ENCODE assay signal across 18 cellular contexts in genomic region chr15:33111051-33111451, GRCh38.
DNase-seq lines count a peak whose midpoint lies in the region; ATAC-seq and TF ChIP-seq lines count a peak whose summit lies in the region.
"Had no signal": no experiment of that assay in that cellular context is flagged by ENCODE, and none has a peak within 500 bp of the region (broad histone marks: within the 10 kb centered on the region; RNA-seq: fewer than 3 reads in every experiment).

No MANE protein-coding gene starts in this region.

- ATAC-seq in GM21737 (IDR thresholded peaks at IDR 0.05; ENCODE audit: unreplicated experiment): no peak
- ATAC-seq: lower lobe of right lung, Right ventricle myocardium inferior, T-cell had no signal

- H3K4me3 ChIP-seq in HEK293 (ENCODE audit: low read depth, low read length): no peak overlapping the region
- H3K4me3 ChIP-seq: lower lobe of right lung had no signal

- H3K4me3 Mint-ChIP-seq in nephron progenitor cell: no peak overlapping the region
- H3K4me3 Mint-ChIP-seq in MCF 10A (ENCODE audit: unreplicated experiment): no peak overlapping the region
- H3K4me3 Mint-ChIP-seq: activated naive CD4-positive, alpha-beta T cell treated with anti-CD3 and anti-CD28 coated beads, Interleukin-2, amount 10 ng/mL, durations not matched to agents 7 days and 5 days; H9; naive B cell; T-cell had no signal

- POLR2A ChIA-PET in HEK293 (lab: Yijun Ruan, JAX): no interaction called here
- POLR2A ChIA-PET in MCF 10A (lab: Yijun Ruan, JAX): no interaction called here

- H3K36me3 ChIP-seq in HEK293 (ENCODE audit: control insufficient read depth in 2 of 2, insufficient read depth in 1 of 2, low read length in 2 of 2): no peaks in the 10 kb centered on the region
- H3K36me3 ChIP-seq: lower lobe of right lung had no signal

- H3K27ac Mint-ChIP-seq in nephron progenitor cell (peak overlapping the region; percentile 5), MCF 10A (ENCODE audit: low read depth, unreplicated experiment) (no peak overlapping the region)
- H3K27ac Mint-ChIP-seq: activated naive CD4-positive, alpha-beta T cell treated with anti-CD3 and anti-CD28 coated beads, Interleukin-2, amount 10 ng/mL, durations not matched to agents 7 days and 5 days; H9; naive B cell; T-cell had no signal

- H3K36me3 Mint-ChIP-seq in nephron progenitor cell (ENCODE audit: low read depth) (peaks cover 26% of the 10 kb centered on the region), MCF 10A (ENCODE audit: insufficient read depth, unreplicated experiment) (no peaks in the 10 kb centered on the region)
- H3K36me3 Mint-ChIP-seq: activated naive CD4-positive, alpha-beta T cell treated with anti-CD3 and anti-CD28 coated beads, Interleukin-2, amount 10 ng/mL, durations not matched to agents 7 days and 5 days; naive B cell; T-cell had no signal

- DNase-seq in NCI-H69 (lab: John Stamatoyannopoulos, UW) (peak; percentile 78), dedifferentiated amniotic fluid mesenchymal stem cell (ENCODE audit: extremely low spot score) (peak; percentile 40), nephron progenitor cell (no peak), MCF 10A (ENCODE audit: unreplicated experiment) (no peak), amniotic stem cell (lab: John Stamatoyannopoulos, UW) (no peak)
- DNase-seq: activated naive CD4-positive, alpha-beta T cell treated with anti-CD3 and anti-CD28 coated beads, Interleukin-2, amount 10 ng/mL, durations not matched to agents 7 days and 5 days; cortex of kidney; glutamatergic neuron; H9; lower lobe of right lung; naive B cell; NCI-H1092 treated with DMSO at 0.1 percent for 48 hours; small intestine; stimulated activated CD8-positive, alpha-beta memory T cell treated with anti-CD3 and anti-CD28 coated beads, Interleukin-4, amount 100 ng/mL, for 48 hours; T-cell had no signal

- no TSS peak for BruUV-seq in MCF 10A (replicated peaks; lab: Mats Ljungman, UMichigan)

- peaks cover 9% of the 10 kb centered on the region for H3K4me1 ChIP-seq in HEK293 (ENCODE audit: control insufficient read depth, insufficient read depth, low read length)
- H3K4me1 ChIP-seq: lower lobe of right lung had no signal

- peaks cover 85% of the 10 kb centered on the region for H3K4me1 Mint-ChIP-seq in nephron progenitor cell
- peaks cover 9% of the 10 kb centered on the region for H3K4me1 Mint-ChIP-seq in MCF 10A (ENCODE audit: insufficient read depth, unreplicated experiment)
- H3K4me1 Mint-ChIP-seq: activated naive CD4-positive, alpha-beta T cell treated with anti-CD3 and anti-CD28 coated beads, Interleukin-2, amount 10 ng/mL, durations not matched to agents 7 days and 5 days; naive B cell had no signal

- H3K27ac ChIP-seq in HEK293 (ENCODE audit: extremely low read depth, low read depth, low read length): no peak overlapping the region
- H3K27ac ChIP-seq: lower lobe of right lung had no signal

- CTCF ChIA-PET in HEK293 (lab: Yijun Ruan, JAX): no interaction called here
- CTCF ChIA-PET in MCF 10A (lab: Yijun Ruan, JAX): interaction anchor here (1.2 kb wide), 1 partner anchor 21 kb away, joined by 8 read pairs; no protein-coding TSS in a partner anchor

- peaks cover 2% of the 10 kb centered on the region for H3K27me3 Mint-ChIP-seq in nephron progenitor cell (ENCODE audit: low read depth, poor library complexity)
- peaks cover 11% of the 10 kb centered on the region for H3K27me3 Mint-ChIP-seq in MCF 10A (ENCODE audit: insufficient read depth, unreplicated experiment)
- H3K27me3 Mint-ChIP-seq: T-cell had no signal

- TF ChIP-seq CTCF in HEK293 (tag by site-specific recombination; IDR thresholded peaks at IDR 0.05) (no peak), nephron progenitor cell (IDR thresholded peaks at IDR 0.05) (no peak), MCF 10A (IDR thresholded peaks at IDR 0.05; ENCODE audit: unreplicated experiment) (no peak)

- H3K9me3 Mint-ChIP-seq in nephron progenitor cell: peaks cover 15% of the 10 kb centered on the region
- peaks cover 12% of the 10 kb centered on the region for H3K9me3 Mint-ChIP-seq in MCF 10A (ENCODE audit: unreplicated experiment)
- H3K9me3 Mint-ChIP-seq: activated naive CD4-positive, alpha-beta T cell treated with anti-CD3 and anti-CD28 coated beads, Interleukin-2, amount 10 ng/mL, durations not matched to agents 7 days and 5 days; H9; T-cell had no signal

- intact Hi-C loops in MCF 10A (cut with micrococcal nuclease): no loop called here

- no peaks in the 10 kb centered on the region for H3K9me3 ChIP-seq in HEK293 (ENCODE audit: control insufficient read depth, insufficient read depth, low read depth, low read length)
- H3K9me3 ChIP-seq: lower lobe of right lung had no signal

TF ChIP-seq in HEK293, 187 proteins besides CTCF, POLR2A, EP300 and RAD21 (continues in another document):
- peak; percentile 92 for TF ChIP-seq SP7 (tag by site-specific recombination; IDR thresholded peaks at IDR 0.05)
- TF ChIP-seq REST (tag by site-specific recombination; IDR thresholded peaks at IDR 0.05): no peak
- TF ChIP-seq ZNF670 (tag by site-specific recombination; IDR thresholded peaks at IDR 0.05; ENCODE audit: low read depth): no peak
- TF ChIP-seq ZBTB7A (tag by site-specific recombination; IDR thresholded peaks at IDR 0.05; ENCODE audit: low read depth): no peak
- no peak for TF ChIP-seq EGR2 (tag by site-specific recombination; IDR thresholded peaks at IDR 0.05; ENCODE audit: low read depth)
- TF ChIP-seq ZNF747 (tag by site-specific recombination; IDR thresholded peaks at IDR 0.05): no peak
- TF ChIP-seq ZNF404 (tag by site-specific recombination; IDR thresholded peaks at IDR 0.05): no peak
- no peak for TF ChIP-seq ZNF350 (tag by site-specific recombination; IDR thresholded peaks at IDR 0.05)
- peak; percentile 47; the same call in 1 of the 2 replicates for TF ChIP-seq ZNF362 (tag by site-specific recombination; IDR thresholded peaks at IDR 0.05)
- no peak for TF ChIP-seq ZNF530 (tag by site-specific recombination; IDR thresholded peaks at IDR 0.05; ENCODE audit: low read depth)
- peak; percentile 92 for TF ChIP-seq GFI1B (tag by site-specific recombination; IDR thresholded peaks at IDR 0.05)
- no peak for TF ChIP-seq ZNF133 (tag by site-specific recombination; IDR thresholded peaks at IDR 0.05)
- TF ChIP-seq GLI2 (tag by site-specific recombination; IDR thresholded peaks at IDR 0.05; ENCODE audit: borderline replicate concordance, low read depth): peak; percentile 91
- TF ChIP-seq ZNF146 (tag by site-specific recombination; IDR thresholded peaks at IDR 0.05): no peak
- TF ChIP-seq, protein P1, sequence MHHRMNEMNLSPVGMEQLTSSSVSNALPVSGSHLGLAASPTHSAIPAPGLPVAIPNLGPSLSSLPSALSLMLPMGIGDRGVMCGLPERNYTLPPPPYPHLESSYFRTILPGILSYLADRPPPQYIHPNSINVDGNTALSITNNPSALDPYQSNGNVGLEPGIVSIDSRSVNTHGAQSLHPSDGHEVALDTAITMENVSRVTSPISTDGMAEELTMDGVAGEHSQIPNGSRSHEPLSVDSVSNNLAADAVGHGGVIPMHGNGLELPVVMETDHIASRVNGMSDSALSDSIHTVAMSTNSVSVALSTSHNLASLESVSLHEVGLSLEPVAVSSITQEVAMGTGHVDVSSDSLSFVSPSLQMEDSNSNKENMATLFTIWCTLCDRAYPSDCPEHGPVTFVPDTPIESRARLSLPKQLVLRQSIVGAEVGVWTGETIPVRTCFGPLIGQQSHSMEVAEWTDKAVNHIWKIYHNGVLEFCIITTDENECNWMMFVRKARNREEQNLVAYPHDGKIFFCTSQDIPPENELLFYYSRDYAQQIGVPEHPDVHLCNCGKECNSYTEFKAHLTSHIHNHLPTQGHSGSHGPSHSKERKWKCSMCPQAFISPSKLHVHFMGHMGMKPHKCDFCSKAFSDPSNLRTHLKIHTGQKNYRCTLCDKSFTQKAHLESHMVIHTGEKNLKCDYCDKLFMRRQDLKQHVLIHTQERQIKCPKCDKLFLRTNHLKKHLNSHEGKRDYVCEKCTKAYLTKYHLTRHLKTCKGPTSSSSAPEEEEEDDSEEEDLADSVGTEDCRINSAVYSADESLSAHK (tag by site-specific recombination; IDR thresholded peaks at IDR 0.05): peak; percentile 76
- TF ChIP-seq BCL11A (tag by site-specific recombination; IDR thresholded peaks at IDR 0.05; ENCODE audit: low read depth): peak; percentile 85; the same call in 1 of the 2 replicates

Comparison
In these comparisons a context has a peak if more than half of its experiments do, and no peak if none do; other contexts are left out.
1. DNase-seq: peak in NCI-H69 (single experiment) and dedifferentiated amniotic fluid mesenchymal stem cell (single experiment); none in nephron progenitor cell (single experiment), MCF 10A (single experiment) and amniotic stem cell (single experiment).